In the genomic region with DNA sequence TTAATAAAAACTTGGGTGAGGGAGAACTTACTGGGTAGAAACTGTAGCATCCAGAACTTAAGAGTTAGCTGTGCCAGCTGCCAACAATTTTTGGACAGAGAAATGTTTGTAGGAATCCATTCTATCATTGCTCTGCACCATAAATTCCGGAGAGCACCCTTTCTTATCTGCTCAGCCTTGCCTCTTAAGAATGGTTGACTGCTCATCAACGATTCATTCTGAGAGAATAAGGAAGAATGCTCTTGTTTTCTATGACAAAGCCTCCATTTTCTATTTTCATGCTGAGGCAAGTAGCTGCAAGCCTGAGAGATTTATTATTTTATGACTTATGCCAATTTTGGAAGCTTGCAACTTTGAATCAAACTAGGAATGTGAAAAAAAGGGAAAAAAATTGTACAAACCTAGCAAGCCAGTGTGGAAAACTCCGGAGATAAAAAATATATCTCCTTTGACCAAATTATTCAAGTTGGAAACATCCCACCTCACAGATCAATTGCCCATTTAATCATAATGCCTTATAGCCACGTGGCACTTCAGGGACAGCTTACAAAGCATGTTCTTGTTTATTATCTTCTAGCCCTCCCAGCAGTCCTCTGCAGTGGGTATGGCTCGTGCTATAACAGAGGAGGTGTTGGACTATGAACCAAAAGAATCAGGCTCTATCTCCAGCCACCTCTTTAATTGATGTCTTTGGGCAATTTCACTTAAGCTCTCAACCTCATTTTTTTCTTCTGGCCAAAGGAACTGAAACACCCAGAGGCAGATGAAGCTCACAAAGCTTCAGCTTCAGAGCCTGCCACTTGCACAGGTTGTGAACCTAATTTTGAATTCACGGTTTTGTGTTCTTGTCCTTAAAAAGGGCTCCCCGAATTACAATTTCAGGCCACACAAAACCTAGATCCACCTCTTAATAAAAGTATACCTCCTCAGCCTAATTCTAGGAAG, we compare ENCODE assay signal across 15 cellular contexts.
"Had no signal": no experiment of that assay in that cellular context is flagged by ENCODE, and none has a peak within 500 bp of the region (broad histone marks: within the 10 kb centered on the region; RNA-seq: fewer than 3 reads in every experiment).

No MANE protein-coding gene starts in this region.

- ATAC-seq: activated CD8-positive, alpha-beta T cell treated with anti-CD3 and anti-CD28 coated beads for 36 hours; activated T-cell treated with anti-CD3 and anti-CD28 coated beads, Interleukin-2, amount 50 U/mL, for 72 hours; left lung; sciatic nerve had no signal

- H3K36me3 ChIP-seq: cardiac muscle cell, left lung, prostate gland had no signal

- DNase-seq: activated CD4-positive, alpha-beta T cell treated with anti-CD3 and anti-CD28 coated beads for 4 hours; activated CD8-positive, alpha-beta memory T cell treated with anti-CD3 and anti-CD28 coated beads, Interleukin-2, amount 50 U/mL, for 4 hours; activated CD8-positive, alpha-beta T cell treated with anti-CD3 and anti-CD28 coated beads for 36 hours; activated T-cell treated with anti-CD3 and anti-CD28 coated beads, Interleukin-2, amount 50 U/mL, for 72 hours; aorta; effector CD8-positive, alpha-beta T cell; left lung; mesendoderm; occipital lobe; stimulated activated CD4-positive, alpha-beta T cell treated with anti-CD3 and anti-CD28 coated beads, Interleukin-2, amount 100 ng/mL, for 24 hours; stimulated activated naive CD4-positive, alpha-beta T cell treated with Interleukin-2 at 50 U/mL for 16 hours had no signal

- H3K4me1 ChIP-seq: left lung, prostate gland had no signal

- H3K27ac ChIP-seq: cardiac muscle cell, left lung, prostate gland had no signal

- H3K27me3 ChIP-seq: cardiac muscle cell, left lung had no signal

- FAIRE-seq: colon had no signal

- H3K9me3 ChIP-seq: prostate gland had no signal

- H3K4me3 ChIP-seq: cardiac muscle cell, left lung, prostate gland had no signal
